Comparison of ENCODE assay signal across 1 cellular context in the genomic region with DNA sequence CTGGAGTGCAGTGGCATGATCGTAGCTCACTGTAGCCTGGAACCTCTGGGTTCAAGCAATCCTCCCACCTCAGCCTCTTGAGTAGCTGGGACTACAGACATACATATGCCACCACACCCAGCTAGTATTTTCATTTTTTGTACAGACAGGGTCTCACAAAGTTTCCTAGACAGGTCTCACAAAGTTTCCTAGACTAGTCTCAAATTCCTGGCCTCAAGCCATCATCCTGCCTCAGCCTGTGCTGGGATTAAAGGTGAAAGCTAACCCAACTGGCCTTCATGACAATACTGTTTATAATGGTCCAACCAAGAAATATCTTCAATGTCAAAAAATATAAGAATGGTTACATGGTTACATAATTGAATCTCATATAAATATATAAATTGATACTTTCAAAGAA.
TF ChIP-seq lines count a peak whose summit lies in the region.

No MANE protein-coding gene starts in this region.

TF ChIP-seq in WTC11, 78 proteins besides CTCF, POLR2A, EP300 and RAD21 (continued from another document):
- TF ChIP-seq, protein P1, sequence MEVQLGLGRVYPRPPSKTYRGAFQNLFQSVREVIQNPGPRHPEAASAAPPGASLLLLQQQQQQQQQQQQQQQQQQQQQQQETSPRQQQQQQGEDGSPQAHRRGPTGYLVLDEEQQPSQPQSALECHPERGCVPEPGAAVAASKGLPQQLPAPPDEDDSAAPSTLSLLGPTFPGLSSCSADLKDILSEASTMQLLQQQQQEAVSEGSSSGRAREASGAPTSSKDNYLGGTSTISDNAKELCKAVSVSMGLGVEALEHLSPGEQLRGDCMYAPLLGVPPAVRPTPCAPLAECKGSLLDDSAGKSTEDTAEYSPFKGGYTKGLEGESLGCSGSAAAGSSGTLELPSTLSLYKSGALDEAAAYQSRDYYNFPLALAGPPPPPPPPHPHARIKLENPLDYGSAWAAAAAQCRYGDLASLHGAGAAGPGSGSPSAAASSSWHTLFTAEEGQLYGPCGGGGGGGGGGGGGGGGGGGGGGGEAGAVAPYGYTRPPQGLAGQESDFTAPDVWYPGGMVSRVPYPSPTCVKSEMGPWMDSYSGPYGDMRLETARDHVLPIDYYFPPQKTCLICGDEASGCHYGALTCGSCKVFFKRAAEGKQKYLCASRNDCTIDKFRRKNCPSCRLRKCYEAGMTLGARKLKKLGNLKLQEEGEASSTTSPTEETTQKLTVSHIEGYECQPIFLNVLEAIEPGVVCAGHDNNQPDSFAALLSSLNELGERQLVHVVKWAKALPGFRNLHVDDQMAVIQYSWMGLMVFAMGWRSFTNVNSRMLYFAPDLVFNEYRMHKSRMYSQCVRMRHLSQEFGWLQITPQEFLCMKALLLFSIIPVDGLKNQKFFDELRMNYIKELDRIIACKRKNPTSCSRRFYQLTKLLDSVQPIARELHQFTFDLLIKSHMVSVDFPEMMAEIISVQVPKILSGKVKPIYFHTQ (CRISPR knock-in tag; IDR thresholded peaks at IDR 0.05): no peak
- no peak for TF ChIP-seq PRRX2 (CRISPR knock-in tag; IDR thresholded peaks at IDR 0.05)
- TF ChIP-seq, protein P2, sequence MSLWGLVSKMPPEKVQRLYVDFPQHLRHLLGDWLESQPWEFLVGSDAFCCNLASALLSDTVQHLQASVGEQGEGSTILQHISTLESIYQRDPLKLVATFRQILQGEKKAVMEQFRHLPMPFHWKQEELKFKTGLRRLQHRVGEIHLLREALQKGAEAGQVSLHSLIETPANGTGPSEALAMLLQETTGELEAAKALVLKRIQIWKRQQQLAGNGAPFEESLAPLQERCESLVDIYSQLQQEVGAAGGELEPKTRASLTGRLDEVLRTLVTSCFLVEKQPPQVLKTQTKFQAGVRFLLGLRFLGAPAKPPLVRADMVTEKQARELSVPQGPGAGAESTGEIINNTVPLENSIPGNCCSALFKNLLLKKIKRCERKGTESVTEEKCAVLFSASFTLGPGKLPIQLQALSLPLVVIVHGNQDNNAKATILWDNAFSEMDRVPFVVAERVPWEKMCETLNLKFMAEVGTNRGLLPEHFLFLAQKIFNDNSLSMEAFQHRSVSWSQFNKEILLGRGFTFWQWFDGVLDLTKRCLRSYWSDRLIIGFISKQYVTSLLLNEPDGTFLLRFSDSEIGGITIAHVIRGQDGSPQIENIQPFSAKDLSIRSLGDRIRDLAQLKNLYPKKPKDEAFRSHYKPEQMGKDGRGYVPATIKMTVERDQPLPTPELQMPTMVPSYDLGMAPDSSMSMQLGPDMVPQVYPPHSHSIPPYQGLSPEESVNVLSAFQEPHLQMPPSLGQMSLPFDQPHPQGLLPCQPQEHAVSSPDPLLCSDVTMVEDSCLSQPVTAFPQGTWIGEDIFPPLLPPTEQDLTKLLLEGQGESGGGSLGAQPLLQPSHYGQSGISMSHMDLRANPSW (CRISPR knock-in tag; conservative IDR thresholded peaks at IDR 0.05; ENCODE audit: low read depth): no peak
